19 cellular contexts compared by ENCODE assay signal in genomic region chr22:46583571-46583970, GRCh38.
"Had no signal": no experiment of that assay in that cellular context is flagged by ENCODE, and none has a peak within 500 bp of the region (broad histone marks: within the 10 kb centered on the region; RNA-seq: fewer than 3 reads in every experiment).

No MANE protein-coding gene starts in this region.

- FAIRE-seq: frontal cortex, pancreas had no signal

- ATAC-seq: activated T-cell treated with anti-CD3 and anti-CD28 coated beads, Interleukin-2, amount 50 U/mL, for 4 hours; effector memory CD8-positive, alpha-beta T cell; left lobe of liver; pancreas; T-helper 17 cell had no signal

- H3K27me3 ChIP-seq: pancreas had no signal

- H3K27ac Mint-ChIP-seq: activated CD4-positive, alpha-beta memory T cell treated with anti-CD3 and anti-CD28 coated beads for 36 hours; activated naive CD8-positive, alpha-beta T cell; effector memory CD8-positive, alpha-beta T cell had no signal

- H3K36me3 Mint-ChIP-seq: activated CD4-positive, alpha-beta memory T cell treated with anti-CD3 and anti-CD28 coated beads for 36 hours; activated naive CD8-positive, alpha-beta T cell; brain had no signal

- H3K27me3 Mint-ChIP-seq: activated CD4-positive, alpha-beta memory T cell treated with anti-CD3 and anti-CD28 coated beads for 36 hours; activated naive CD8-positive, alpha-beta T cell; dendritic cell treated with granulocyte-macrophage colony-stimulating factor and Interleukin-4, amounts not matched to agents 40 ng/mL and 50 ng/mL, for 4 days; effector memory CD8-positive, alpha-beta T cell; T-helper 17 cell had no signal

- H3K9me3 ChIP-seq: pancreas had no signal

- H3K4me3 Mint-ChIP-seq: activated CD4-positive, alpha-beta memory T cell treated with anti-CD3 and anti-CD28 coated beads for 36 hours; activated naive CD8-positive, alpha-beta T cell; activated T-cell treated with anti-CD3 and anti-CD28 coated beads, Interleukin-2, amount 50 U/mL, for 4 hours; dendritic cell treated with granulocyte-macrophage colony-stimulating factor and Interleukin-4, amounts not matched to agents 40 ng/mL and 50 ng/mL, for 4 days; effector memory CD8-positive, alpha-beta T cell; T-helper 17 cell had no signal

- H3K9me3 Mint-ChIP-seq: activated CD4-positive, alpha-beta memory T cell treated with anti-CD3 and anti-CD28 coated beads for 36 hours; activated T-cell treated with anti-CD3 and anti-CD28 coated beads, Interleukin-2, amount 50 U/mL, for 4 hours; brain; dendritic cell treated with granulocyte-macrophage colony-stimulating factor and Interleukin-4, amounts not matched to agents 40 ng/mL and 50 ng/mL, for 4 days; effector memory CD8-positive, alpha-beta T cell; neural crest cell had no signal

- H3K27ac ChIP-seq: epithelial cell of prostate, WERI-Rb-1 had no signal

- H3K36me3 ChIP-seq: pancreas, WERI-Rb-1 had no signal

- DNase-seq: activated CD4-positive, alpha-beta memory T cell treated with anti-CD3 and anti-CD28 coated beads for 36 hours; activated effector memory CD4-positive, alpha-beta T cell treated with anti-CD3 and anti-CD28 coated beads, Interleukin-2, amount 50 U/mL, for 16 hours; activated T-cell treated with anti-CD3 and anti-CD28 coated beads, Interleukin-2, amount 50 U/mL, for 4 hours; amniotic stem cell; effector memory CD8-positive, alpha-beta T cell; mesendoderm; stimulated activated CD4-positive, alpha-beta T cell treated with anti-CD3 and anti-CD28 coated beads, Interleukin-4, amount 100 ng/mL, for 24 hours; stimulated activated naive CD4-positive, alpha-beta T cell treated with Interleukin-2 at 50 U/mL for 16 hours; T-helper 17 cell; trophoblast cell; WERI-Rb-1 had no signal

- H3K4me3 ChIP-seq: pancreas had no signal
